26 cellular contexts compared by ENCODE assay signal in genomic region chr2:58195668-58196067, GRCh38. TPM values are rescaled to one million over a fixed set of nuclear protein-coding genes. Genes with fewer than 3 reads are reported as not detected.
DNase-seq lines count a peak whose midpoint lies in the region; ATAC-seq, FAIRE-seq and TF ChIP-seq lines count a peak whose summit lies in the region.
"Had no signal": no experiment of that assay in that cellular context is flagged by ENCODE, and none has a peak within 500 bp of the region (broad histone marks: within the 10 kb centered on the region; RNA-seq: fewer than 3 reads in every experiment).

No MANE protein-coding gene starts in this region.

- CTCF ChIA-PET in HepG2 (lab: Yijun Ruan, JAX; ENCODE audit: low intra/inter-chr PET ratio, low total read pairs), result no interaction called here

- H3K9ac ChIP-seq in HepG2 (ENCODE audit: insufficient read depth, low read depth, low read length) (no peak overlapping the region), adipocyte (ENCODE audit: low read length) (no peak overlapping the region)
- H3K9ac ChIP-seq: BLaER1 treated with 17β-estradiol and CSF1 and Interleukin-3, amounts not matched to agents 10 nM and 100 nM had no signal

- no peaks in the 10 kb centered on the region for H3K27me3 ChIP-seq in HepG2 (ENCODE audit: control insufficient read depth in 1 of 2, insufficient read depth in 2 of 2, low read length in 2 of 2)
- H3K27me3 ChIP-seq in right lobe of liver, result no peaks in the 10 kb centered on the region
- no peaks in the 10 kb centered on the region for H3K27me3 ChIP-seq in adipocyte (replicated peaks; ENCODE audit: control insufficient read depth, insufficient read depth, low read length)
- no peaks in the 10 kb centered on the region for H3K27me3 ChIP-seq in transverse colon
- H3K27me3 ChIP-seq: BLaER1 treated with 17β-estradiol and CSF1 and Interleukin-3, amounts not matched to agents 10 nM and 100 nM had no signal

- no TSS peak for BruUV-seq in HepG2 (replicated peaks; lab: Mats Ljungman, UMichigan)

- intact Hi-C loops in HepG2 (cut with micrococcal nuclease; ENCODE audit: unreplicated experiment) (no loop called here), right lobe of liver (cut with DNase I) (no loop called here), transverse colon (cut with DNase I; ENCODE audit: low total_unique reads) (no loop called here)

- TF ChIP-seq POLR2A in HepG2 (IDR thresholded peaks at IDR 0.05; ENCODE audit: insufficient read depth in 1 of 2, low read depth in 2 of 2, low read length in 2 of 2) (no peak), right lobe of liver (IDR thresholded peaks at IDR 0.05) (no peak), transverse colon (IDR thresholded peaks at IDR 0.05) (no peak)

- H3K9me3 ChIP-seq in HepG2 (ENCODE audit: low read length) (no peaks in the 10 kb centered on the region), right lobe of liver (no peaks in the 10 kb centered on the region), adipocyte (ENCODE audit: control insufficient read depth, low read length) (no peaks in the 10 kb centered on the region), transverse colon (no peaks in the 10 kb centered on the region)
- H3K9me3 ChIP-seq: BLaER1 treated with 17β-estradiol and CSF1 and Interleukin-3, amounts not matched to agents 10 nM and 100 nM had no signal

- TF ChIP-seq EP300 in HepG2 (IDR thresholded peaks at IDR 0.05; ENCODE audit: low read depth in 2 of 2, low read length in 2 of 2), result no peak
- TF ChIP-seq EP300 in HepG2 (CRISPR knock-in tag; IDR thresholded peaks at IDR 0.05; ENCODE audit: borderline replicate concordance), result no peak
- TF ChIP-seq EP300 in transverse colon (IDR thresholded peaks at IDR 0.05; ENCODE audit: low read depth), result no peak

- in situ Hi-C loops in HepG2 (cut with HindIII; ENCODE audit: extremely low pct_ligation_motif_present, low pct_unique_long_range_greater_than_20kb) (no loop called here), transverse colon (cut with MboI; ENCODE audit: low pct_ligation_motif_present in 1 of 4, low pct_unique_long_range_greater_than_20kb in 1 of 4, low sequenced_read_pairs in 3 of 4) (no loop called here)

- H3K4me2 ChIP-seq in HepG2 (ENCODE audit: low read depth, low read length), result no peak overlapping the region
- H3K4me2 ChIP-seq: BLaER1 treated with 17β-estradiol and CSF1 and Interleukin-3, amounts not matched to agents 10 nM and 100 nM had no signal

- DNase-seq in HepG2 (ENCODE audit: low spot score), result no peak
- DNase-seq in right lobe of liver, result no peak
- DNase-seq in adipocyte (ENCODE audit: low read depth), result peak; percentile 76
- DNase-seq in fibroblast of mammary gland (ENCODE audit: low read depth), result peak; percentile 14
- DNase-seq in stromal cell of bone marrow (ENCODE audit: low read depth), result peak; percentile 3
- DNase-seq in hippocampal formation (lab: John Stamatoyannopoulos, UW), result no peak
- DNase-seq in transverse colon, result no peak
- DNase-seq: AML-193; CD4-positive, alpha-beta T cell; GOT3; HCEC 1CT; KG1; MM.1S; NCI-H1048; NCI-H187; NCI-H2081 treated with DMSO at 0.1 percent for 48 hours; NCI-H2171; NCI-H345; NCI-H524; NCI-H748 treated with DMSO at 0.1 percent for 48 hours; Right ventricle myocardium superior; RPMI8226 had no signal

- TF ChIP-seq CTCF in HepG2 (CRISPR knock-in tag; IDR thresholded peaks at IDR 0.05), result no peak
- no peak for TF ChIP-seq CTCF in right lobe of liver (IDR thresholded peaks at IDR 0.05)
- TF ChIP-seq CTCF in fibroblast of mammary gland (conservative IDR thresholded peaks at IDR 0.05; ENCODE audit: control insufficient read depth, insufficient read depth, low read depth, low read length), result no peak
- no peak for TF ChIP-seq CTCF in transverse colon (IDR thresholded peaks at IDR 0.05)

- H3K4me1 ChIP-seq in HepG2 (ENCODE audit: insufficient read depth, low read length), result peaks cover 5% of the 10 kb centered on the region; the same call in 1 of the 2 replicates
- H3K4me1 ChIP-seq in right lobe of liver, result no peaks in the 10 kb centered on the region
- H3K4me1 ChIP-seq in adipocyte (ENCODE audit: control insufficient read depth, insufficient read depth, low read length), result no peaks in the 10 kb centered on the region
- no peaks in the 10 kb centered on the region for H3K4me1 ChIP-seq in transverse colon
- H3K4me1 ChIP-seq: BLaER1 treated with 17β-estradiol and CSF1 and Interleukin-3, amounts not matched to agents 10 nM and 100 nM had no signal

- H2AFZ ChIP-seq in HepG2 (ENCODE audit: low read length), result no peak overlapping the region

- no peak overlapping the region for H3K4me3 ChIP-seq in HepG2 (replicated peaks in 1 of 3; ENCODE audit: insufficient read depth in 1 of 3, low read depth in 2 of 3, low read length in 3 of 3)
- H3K4me3 ChIP-seq in right lobe of liver, result no peak overlapping the region
- H3K4me3 ChIP-seq in adipocyte (ENCODE audit: low read length), result no peak overlapping the region
- H3K4me3 ChIP-seq in fibroblast of mammary gland (ENCODE audit: control insufficient read depth, low read depth, low read length), result no peak overlapping the region
- H3K4me3 ChIP-seq in transverse colon, result no peak overlapping the region
- H3K4me3 ChIP-seq: BLaER1 treated with 17β-estradiol and CSF1 and Interleukin-3, amounts not matched to agents 10 nM and 100 nM had no signal

- H3K27ac ChIP-seq in HepG2 (ENCODE audit: extremely low read length, insufficient read depth, low read length) (no peak overlapping the region), right lobe of liver (no peak overlapping the region), transverse colon (no peak overlapping the region)
- H3K27ac ChIP-seq: BLaER1 treated with 17β-estradiol and CSF1 and Interleukin-3, amounts not matched to agents 10 nM and 100 nM had no signal

- H3K79me2 ChIP-seq in HepG2 (ENCODE audit: insufficient read depth, low read length), result no peaks in the 10 kb centered on the region

- no peaks in the 10 kb centered on the region for H4K20me1 ChIP-seq in HepG2 (ENCODE audit: insufficient read depth, low read length)
- H4K20me1 ChIP-seq: BLaER1 treated with 17β-estradiol and CSF1 and Interleukin-3, amounts not matched to agents 10 nM and 100 nM had no signal

- no peak for ATAC-seq in HepG2
- no peak for ATAC-seq in right lobe of liver
- ATAC-seq in GM19463 (IDR thresholded peaks at IDR 0.05; ENCODE audit: unreplicated experiment), result no peak

- no peak for TF ChIP-seq RAD21 in HepG2 (CRISPR knock-in tag; IDR thresholded peaks at IDR 0.05)

- FAIRE-seq in HepG2 (lab: Jason Lieb, UNC), result no peak
- FAIRE-seq: D721Med, HTR-8/SVneo had no signal

- POLR2A ChIA-PET in HepG2 (lab: Yijun Ruan, JAX), result no interaction called here

- 100% methylated on average over 1 of the region's 1 CpG for WGBS in HepG2 (ENCODE audit: low lambda C conversion rate)
- 100% methylated on average over 1 of the region's 1 CpG for WGBS in right lobe of liver (ENCODE audit: insufficient coverage, low coverage, low lambda C conversion rate, missing lambda C conversion rate)
- 94 to 100% methylated on average over 1 of the region's 1 CpG for WGBS in transverse colon (ENCODE audit: low coverage in 1 of 2), 2 donors

- H3K36me3 ChIP-seq in HepG2 (replicated peaks in 1 of 2; ENCODE audit: control insufficient read depth in 1 of 2, insufficient read depth in 2 of 2, low read length in 2 of 2) (peaks cover 2 to 15% of the 10 kb centered on the region in 2 experiments; a peak in 3 of 5 replicates), right lobe of liver (no peaks in the 10 kb centered on the region), adipocyte (ENCODE audit: control insufficient read depth, insufficient read depth, low read length, severe bottlenecking) (no peaks in the 10 kb centered on the region), transverse colon (no peaks in the 10 kb centered on the region)

TF ChIP-seq in HepG2, 621 proteins besides CTCF, POLR2A, EP300 and RAD21 (continues in another document):
- TF ChIP-seq SAP130 (CRISPR knock-in tag; IDR thresholded peaks at IDR 0.05; ENCODE audit: low read depth), result 0 out of 2 replicates have a peak, but pooled peaks have one; percentile 13
- TF ChIP-seq ZNF382 (CRISPR knock-in tag; IDR thresholded peaks at IDR 0.05; ENCODE audit: borderline replicate concordance), result no peak

RNA-seq across cellular contexts. Expression of gene FANCL, which starts 45.5 kb away (rescaled TPM):
- total RNA-seq in HepG2 (2016; rRNA removed; fragmentation: Illumina TruSeq; extraction: Trizol) (40.7 and 40.9 TPM in 2 replicates), right lobe of liver (10 to 100 TPM in 5 of 6 experiments, 1 to 10 TPM in 1; 6.8 to 22.3 (median 15.3) TPM), transverse colon (10 to 100 TPM; 11.2 to 33.4 (median 25.6) TPM)
- 82.7 and 85.0 TPM in 2 replicates for total RNA-seq in HepG2 (2016; cell fraction: cytosol; rRNA removed; fragmentation: Illumina TruSeq; extraction: Trizol; ENCODE audit: low read depth)
- total RNA-seq in HepG2 (2016; cell fraction: insoluble cytoplasmic fraction; rRNA removed; fragmentation: Illumina TruSeq; extraction: Trizol), result 42.0 and 42.1 TPM in 2 replicates
- total RNA-seq in HepG2 (2016; cell fraction: membrane; rRNA removed; fragmentation: Illumina TruSeq; extraction: Trizol), result 17.5 and 19.0 TPM in 2 replicates
- total RNA-seq in HepG2 (2016; cell fraction: nucleus; rRNA removed; fragmentation: Illumina TruSeq; extraction: Trizol), result 67.9 and 72.9 TPM in 2 replicates
- 61.3 and 66.8 TPM in 2 replicates for polyA plus RNA-seq in HepG2 (2011; rRNA removed)
- polyA plus RNA-seq in HepG2 (2011; cell fraction: cytosol; rRNA removed), result 22.2 and 31.0 TPM in 2 replicates
- 63.9 and 104 TPM in 2 replicates for polyA plus RNA-seq in HepG2 (2011; cell fraction: nucleus; rRNA removed)
- 54.7 and 60.6 TPM in 2 replicates for polyA plus RNA-seq in HepG2 (2012)
- polyA plus RNA-seq in HepG2 (2016; cell fraction: cytosol; fragmentation: Illumina TruSeq; extraction: Trizol; ENCODE audit: low read depth), result 1.8 and 2.8 TPM in 2 replicates
- 37.6 and 38.7 TPM in 2 replicates for polyA plus RNA-seq in HepG2 (2016; cell fraction: insoluble cytoplasmic fraction; fragmentation: Illumina TruSeq; extraction: Trizol; ENCODE audit: low read depth)
- polyA plus RNA-seq in HepG2 (2016; cell fraction: membrane; fragmentation: Illumina TruSeq; extraction: Trizol; ENCODE audit: low read depth), result 3.3 and 3.8 TPM in 2 replicates
- polyA plus RNA-seq in HepG2 (2016; cell fraction: nucleus; fragmentation: Illumina TruSeq; extraction: Trizol; ENCODE audit: insufficient read depth, low read depth), result 81.1 and 87.3 TPM in 2 replicates
- polyA minus RNA-seq in HepG2 (2011; rRNA and poly(A)+ RNA removed; ENCODE audit: low replicate concordance), result 18.7 and 22.7 TPM in 2 replicates
- 19.3 and 23.6 TPM in 2 replicates for polyA minus RNA-seq in HepG2 (2011; cell fraction: cytosol; rRNA and poly(A)+ RNA removed)
- 160 and 171 TPM in 2 replicates for polyA minus RNA-seq in HepG2 (2011; cell fraction: nucleus; rRNA and poly(A)+ RNA removed)

Comparison
In these comparisons a context has a peak if more than half of its experiments do, and no peak if none do; other contexts are left out.
1. DNase-seq: peak in adipocyte (single experiment), fibroblast of mammary gland (single experiment) and stromal cell of bone marrow (single experiment); none in HepG2 (single experiment), right lobe of liver (0 of 3), hippocampal formation (0 of 2) and transverse colon (single experiment).